ENCODE assay signal across 1 cellular context in genomic region chr1:29186252-29186651, GRCh38.
TF ChIP-seq lines count a peak whose summit lies in the region.

No MANE protein-coding gene starts in this region.

TF ChIP-seq in H1, 55 proteins besides CTCF, POLR2A, EP300 and RAD21:
- TF ChIP-seq CHD2 (IDR thresholded peaks at IDR 0.05; ENCODE audit: low read length), result no peak
- TF ChIP-seq RNF2 (IDR thresholded peaks at IDR 0.05; ENCODE audit: borderline replicate concordance, low read depth, low read length, missing control alignments, poor library complexity, severe bottlenecking), result no peak
- no peak for TF ChIP-seq SP2 (IDR thresholded peaks at IDR 0.05; ENCODE audit: low read length)
- TF ChIP-seq GABPA (IDR thresholded peaks at IDR 0.05; ENCODE audit: borderline replicate concordance, insufficient read depth, low read length), result no peak
- TF ChIP-seq TAF7 (optimal IDR thresholded peaks at IDR 0.05; ENCODE audit: borderline replicate concordance, low read depth, low read length), result no peak
- no peak for TF ChIP-seq MAFK (IDR thresholded peaks at IDR 0.05; ENCODE audit: low read depth, low read length)
- TF ChIP-seq SIX5 (IDR thresholded peaks at IDR 0.05; ENCODE audit: low read depth, low read length), result no peak
- no peak for TF ChIP-seq CTBP2 (IDR thresholded peaks at IDR 0.05; ENCODE audit: borderline replicate concordance, insufficient read depth, insufficient read length, low read length)
- TF ChIP-seq MAX (IDR thresholded peaks at IDR 0.05), result no peak
- TF ChIP-seq JUN (IDR thresholded peaks at IDR 0.05; ENCODE audit: low read depth, low read length), result no peak
- TF ChIP-seq EGR1 (IDR thresholded peaks at IDR 0.05; ENCODE audit: borderline replicate concordance, low read depth, low read length), result no peak
- TF ChIP-seq POU5F1 (IDR thresholded peaks at IDR 0.05; ENCODE audit: low read depth, low read length), result no peak
- no peak for TF ChIP-seq NRF1 (IDR thresholded peaks at IDR 0.05; ENCODE audit: low read depth, low read length)
- TF ChIP-seq BACH1 (IDR thresholded peaks at IDR 0.05; ENCODE audit: low read length), result no peak
- TF ChIP-seq KDM5A (IDR thresholded peaks at IDR 0.05; ENCODE audit: low read length), result no peak
